In the genomic region with DNA sequence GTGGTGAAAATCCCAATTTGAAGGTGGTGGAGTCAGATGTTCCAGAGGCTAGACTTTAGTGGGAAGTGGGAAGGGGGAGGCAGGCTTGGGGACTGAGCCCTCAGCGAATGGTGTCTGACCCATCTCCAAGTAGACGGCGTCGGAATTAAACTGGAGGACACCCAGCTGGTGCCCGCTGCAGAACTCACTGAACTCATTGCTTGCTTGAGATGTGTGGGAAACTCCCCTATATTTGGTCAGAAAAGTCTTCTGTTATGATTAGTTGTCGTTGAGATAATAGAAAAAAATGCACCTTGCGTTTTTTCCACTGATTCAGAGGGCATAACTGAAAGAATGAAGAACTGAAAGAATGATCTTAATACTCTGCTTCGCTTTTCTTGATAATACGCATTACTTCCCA, we compare ENCODE assay signal across 8 cellular contexts. TPM values are rescaled to one million over a fixed set of nuclear protein-coding genes. Genes with fewer than 3 reads are reported as not detected.
DNase-seq lines count a peak whose midpoint lies in the region; ATAC-seq and TF ChIP-seq lines count a peak whose summit lies in the region.

No MANE protein-coding gene starts in this region.

- POLR2A ChIA-PET in A673 (lab: Charles Lee; ENCODE audit: low non-redundant PET): no interaction called here
- POLR2A ChIA-PET in activated CD8-positive, alpha-beta T cell treated with anti-CD3 and anti-CD28 coated beads, Interleukin-2, amount 10 ng/mL, durations not matched to agents 7 days and 5 days (lab: Charles Lee): interaction anchor here (1.6 kb wide), 1 partner anchor 9 kb away, joined by 10 read pairs; a partner anchor contains a TSS

- peak overlapping the region; percentile 79 for H3K4me3 Mint-ChIP-seq in activated CD8-positive, alpha-beta T cell treated with anti-CD3 and anti-CD28 coated beads, Interleukin-2, amount 10 ng/mL, durations not matched to agents 7 days and 5 days

- H3K9me3 ChIP-seq in A673 (ENCODE audit: low read depth, low read length, poor library complexity, severe bottlenecking) (peaks cover 47% of the 10 kb centered on the region), iPS DF 6.9 (ENCODE audit: control insufficient read depth, insufficient read depth, low read length) (peaks cover 2% of the 10 kb centered on the region; the same call in 1 of the 2 replicates)

- peaks cover 61% of the 10 kb centered on the region for H3K9me3 Mint-ChIP-seq in activated CD8-positive, alpha-beta T cell treated with anti-CD3 and anti-CD28 coated beads, Interleukin-2, amount 10 ng/mL, durations not matched to agents 7 days and 5 days (ENCODE audit: insufficient read depth)

- ATAC-seq in GM21723 (IDR thresholded peaks at IDR 0.05; ENCODE audit: unreplicated experiment) (peak; percentile 15), GM21390 (IDR thresholded peaks at IDR 0.05; ENCODE audit: unreplicated experiment) (no peak)
- ATAC-seq in activated CD8-positive, alpha-beta T cell treated with anti-CD3 and anti-CD28 coated beads, Interleukin-2, amount 10 ng/mL, durations not matched to agents 7 days and 5 days: no peak

- H3K27me3 ChIP-seq in A673 (replicated peaks; ENCODE audit: insufficient read depth, low read depth, low read length, poor library complexity) (no peaks in the 10 kb centered on the region), iPS DF 6.9 (ENCODE audit: control insufficient read depth, insufficient read depth, low read length) (no peaks in the 10 kb centered on the region)

- BruUV-seq in A673 (replicated peaks; lab: Mats Ljungman, UMichigan): TSS peak; percentile 70

- H3K36me3 ChIP-seq in A673 (ENCODE audit: insufficient read depth, low read length, poor library complexity, severe bottlenecking): peaks cover 16% of the 10 kb centered on the region
- no peaks in the 10 kb centered on the region; the same call in 1 of the 2 replicates for H3K36me3 ChIP-seq in iPS DF 6.9 (ENCODE audit: control insufficient read depth, insufficient read depth, low read length)

- H3K36me3 Mint-ChIP-seq in activated CD8-positive, alpha-beta T cell treated with anti-CD3 and anti-CD28 coated beads, Interleukin-2, amount 10 ng/mL, durations not matched to agents 7 days and 5 days (ENCODE audit: low read depth): peaks cover 67% of the 10 kb centered on the region

- H3K4me1 Mint-ChIP-seq in activated CD8-positive, alpha-beta T cell treated with anti-CD3 and anti-CD28 coated beads, Interleukin-2, amount 10 ng/mL, durations not matched to agents 7 days and 5 days (ENCODE audit: low read depth): peaks cover 21% of the 10 kb centered on the region

- DNase-seq in A673 (ENCODE audit: low spot score) (peak; percentile 10), iPS DF 6.9 (ENCODE audit: low read depth, low spot score) (no peak), islet precursor cell (no peak), NCI-H69 (lab: John Stamatoyannopoulos, UW) (no peak)
- no peak for DNase-seq in activated CD8-positive, alpha-beta T cell treated with anti-CD3 and anti-CD28 coated beads, Interleukin-2, amount 10 ng/mL, durations not matched to agents 7 days and 5 days
- DNase-seq in stimulated activated CD4-positive, alpha-beta T cell treated with anti-CD3 and anti-CD28 coated beads, Interleukin-4, amount 100 ng/mL, for 1 hour: peak; percentile 24

- no CpG with 5 or more reads among the region's 9 CpGs for whole genome bisulfite sequencing in iPS DF 6.9 (ENCODE audit: insufficient coverage, insufficient read length)

- no peaks in the 10 kb centered on the region for H3K27me3 Mint-ChIP-seq in activated CD8-positive, alpha-beta T cell treated with anti-CD3 and anti-CD28 coated beads, Interleukin-2, amount 10 ng/mL, durations not matched to agents 7 days and 5 days (ENCODE audit: low read depth)

- H3K4me1 ChIP-seq in A673 (ENCODE audit: insufficient read depth, low read length, poor library complexity, severe bottlenecking): no peaks in the 10 kb centered on the region
- peaks cover 2% of the 10 kb centered on the region; the same call in 1 of the 2 replicates for H3K4me1 ChIP-seq in iPS DF 6.9 (ENCODE audit: control insufficient read depth, insufficient read depth, low read length)

- peak overlapping the region; percentile 91 for H3K27ac ChIP-seq in A673 (ENCODE audit: low read depth, low read length, poor library complexity, severe bottlenecking)
- H3K27ac ChIP-seq in iPS DF 6.9 (ENCODE audit: low read length): no peak overlapping the region

- peak overlapping the region; percentile 87 for H3K27ac Mint-ChIP-seq in activated CD8-positive, alpha-beta T cell treated with anti-CD3 and anti-CD28 coated beads, Interleukin-2, amount 10 ng/mL, durations not matched to agents 7 days and 5 days

- intact Hi-C loops in A673 (cut with micrococcal nuclease; ENCODE audit: unreplicated experiment): no loop called here

- CTCF ChIA-PET in A673 (lab: Charles Lee): interaction anchor here (0.6 kb wide), 1 partner anchor 1765 kb away, joined by 3 read pairs; no protein-coding TSS in a partner anchor
- CTCF ChIA-PET in activated CD8-positive, alpha-beta T cell treated with anti-CD3 and anti-CD28 coated beads, Interleukin-2, amount 10 ng/mL, durations not matched to agents 7 days and 5 days (lab: Charles Lee): interaction anchor here (1.5 kb wide), 1 partner anchor 10 kb away, joined by 7 read pairs; a partner anchor contains a TSS

- H3K4me3 ChIP-seq in A673 (ENCODE audit: low read depth, low read length, poor library complexity, severe bottlenecking) (peak overlapping the region; percentile 68), iPS DF 6.9 (ENCODE audit: low read length) (peak overlapping the region; percentile 68; the same call in 1 of the 2 replicates)

- no peak for TF ChIP-seq CTCF in A673 (conservative IDR thresholded peaks at IDR 0.05; ENCODE audit: low read depth, low read length)

RNA-seq across cellular contexts. Expression of a gene that starts 0.9 kb away (rescaled TPM):
- total RNA-seq in A673 (2021): 4.5 and 6.3 TPM in 2 replicates
- total RNA-seq in activated CD8-positive, alpha-beta T cell treated with anti-CD3 and anti-CD28 coated beads, Interleukin-2, amount 10 ng/mL, durations not matched to agents 7 days and 5 days: 1 to 10 TPM; 4.3 to 4.6 TPM

RNA-seq across cellular contexts. Expression of a gene that starts 9.9 kb away (rescaled TPM):
- 2.7 and 3.0 TPM in 2 replicates for total RNA-seq in A673 (2021)
- 1 to 10 TPM; 2.8 to 3.3 TPM for total RNA-seq in activated CD8-positive, alpha-beta T cell treated with anti-CD3 and anti-CD28 coated beads, Interleukin-2, amount 10 ng/mL, durations not matched to agents 7 days and 5 days

Comparison
In these comparisons a context has a peak if more than half of its experiments do, and no peak if none do; other contexts are left out.
1. DNase-seq: peak in A673 (single experiment) and stimulated activated CD4-positive, alpha-beta T cell treated with anti-CD3 and anti-CD28 coated beads, Interleukin-4, amount 100 ng/mL, for 1 hour (single experiment); none in activated CD8-positive, alpha-beta T cell treated with anti-CD3 and anti-CD28 coated beads, Interleukin-2, amount 10 ng/mL, durations not matched to agents 7 days and 5 days (single experiment), iPS DF 6.9 (single experiment), islet precursor cell (single experiment) and NCI-H69 (single experiment).